ENCODE assay signal across 13 cellular contexts in the genomic region with DNA sequence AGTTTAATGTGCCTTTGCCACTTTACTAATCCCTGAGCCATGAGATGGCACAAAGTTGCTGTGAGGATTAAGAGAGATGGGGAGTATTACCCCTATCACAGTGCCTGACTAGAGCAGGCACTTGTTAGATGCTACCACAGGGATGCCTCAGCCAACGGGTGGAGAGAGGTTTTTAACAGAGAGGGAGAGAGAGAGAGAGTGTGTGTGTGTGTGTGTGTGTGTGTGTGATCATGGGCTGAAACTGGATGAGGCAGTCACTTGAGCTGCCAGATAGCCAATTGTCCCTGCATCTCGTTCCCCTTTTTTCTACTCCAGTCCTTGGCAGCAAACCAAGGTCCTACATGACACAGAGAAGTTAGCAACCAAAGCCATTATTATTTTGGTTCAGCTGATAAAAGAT. TPM values are rescaled to one million over a fixed set of nuclear protein-coding genes. Genes with fewer than 3 reads are reported as not detected.
A peak's percentile ranks its signal among the peaks of the same experiment; 100 is the strongest.
DNase-seq lines count a peak whose midpoint lies in the region; FAIRE-seq and TF ChIP-seq lines count a peak whose summit lies in the region.
"Had no signal": no experiment of that assay in that cellular context is flagged by ENCODE, and none has a peak within 500 bp of the region (broad histone marks: within the 10 kb centered on the region; RNA-seq: fewer than 3 reads in every experiment).

No MANE protein-coding gene starts in this region.

- no peak overlapping the region for H3K23ac ChIP-seq in H1 (ENCODE audit: insufficient read length)

- 0 out of 2 replicates have a peak overlapping the region, but pooled peaks have one; percentile 29 for H2BK15ac ChIP-seq in H1 (ENCODE audit: low read length)

- H3K14ac ChIP-seq in H1 (ENCODE audit: insufficient read length), result no peak overlapping the region

- no peak overlapping the region for H3K27ac Mint-ChIP-seq in neural progenitor cell
- H3K27ac Mint-ChIP-seq: activated T-helper 1 cell treated with anti-CD3 and anti-CD28 coated beads, Interleukin-12 subunit alpha, Interleukin-12 subunit beta, Interleukin-2, Interleukin-4 antibody, amounts not matched to agents 30 ng/mL and 10 ng/mL and 1 ng/mL, durations not matched to agents 14 hours and 24 hours and 36 hours had no signal

- POLR2A ChIA-PET in H1 (lab: Charles Lee; ENCODE audit: partially characterized antibody), result no interaction called here

- H3K79me2 ChIP-seq in H1 (ENCODE audit: control insufficient read depth in 1 of 2, insufficient read depth in 2 of 2, low read length in 2 of 2) (no peaks in the 10 kb centered on the region), neural progenitor cell (ENCODE audit: low read depth) (no peaks in the 10 kb centered on the region)

- H3K27ac ChIP-seq in H1 (ENCODE audit: low read depth, low read length), result no peak overlapping the region
- no peak overlapping the region for H3K27ac ChIP-seq in neural progenitor cell

- H3K9me3 ChIP-seq in H1 (ENCODE audit: insufficient read depth in 2 of 2, low read depth in 1 of 2, low read length in 1 of 2) (no peaks in the 10 kb centered on the region; a peak in 1 of 4 replicates), neural progenitor cell (ENCODE audit: low read depth) (no peaks in the 10 kb centered on the region)

- H3K4me1 Mint-ChIP-seq in neural progenitor cell, result peaks cover 13% of the 10 kb centered on the region

- H2BK5ac ChIP-seq in H1 (ENCODE audit: low read depth, low read length), result no peak overlapping the region

- H2BK120ac ChIP-seq in H1 (replicated peaks; ENCODE audit: low read depth, low read length), result no peak overlapping the region

- CTCF ChIA-PET in H1 (lab: Charles Lee; ENCODE audit: partially characterized antibody), result interaction anchor here (0.6 to 0.8 kb wide), 3 partner anchors 17 to 414 kb away, joined by 3 read pairs; no protein-coding TSS in a partner anchor

- H3K9me3 Mint-ChIP-seq in neural progenitor cell, result peaks cover 5% of the 10 kb centered on the region
- H3K9me3 Mint-ChIP-seq: activated T-helper 1 cell treated with anti-CD3 and anti-CD28 coated beads, Interleukin-12 subunit alpha, Interleukin-12 subunit beta, Interleukin-2, Interleukin-4 antibody, amounts not matched to agents 30 ng/mL and 10 ng/mL and 1 ng/mL, durations not matched to agents 14 hours and 24 hours and 36 hours had no signal

- 53% methylated on average over 2 of the region's 2 CpGs; no CpG with 5 or more reads in 1 of the 2 experiments for WGBS in H1 (ENCODE audit: extremely low coverage in 1 of 2, insufficient coverage in 1 of 2, insufficient read length in 1 of 2, insufficient replicate concordance in 2 of 2, low coverage in 1 of 2, low lambda C conversion rate in 2 of 2, missing lambda C conversion rate in 1 of 2), 2 experiments

- no peak overlapping the region for H2AK5ac ChIP-seq in H1 (ENCODE audit: low read depth, low read length)

- no peak overlapping the region for H2AFZ ChIP-seq in H1 (ENCODE audit: low read length)
- H2AFZ ChIP-seq in neural progenitor cell (replicated peaks), result no peak overlapping the region

- H3K4me1 ChIP-seq in H1 (replicated peaks in 1 of 4; ENCODE audit: control insufficient read depth in 3 of 4, insufficient read depth in 4 of 4, low read length in 3 of 4), result peaks cover 0 to 9% (median 4%) of the 10 kb centered on the region in 4 experiments; a peak in 5 of 7 replicates
- H3K4me1 ChIP-seq in neural progenitor cell, result peaks cover 7% of the 10 kb centered on the region

- peak overlapping the region; percentile 52 for H3K4me3 Mint-ChIP-seq in neural progenitor cell
- H3K4me3 Mint-ChIP-seq: activated T-helper 1 cell treated with anti-CD3 and anti-CD28 coated beads, Interleukin-12 subunit alpha, Interleukin-12 subunit beta, Interleukin-2, Interleukin-4 antibody, amounts not matched to agents 30 ng/mL and 10 ng/mL and 1 ng/mL, durations not matched to agents 14 hours and 24 hours and 36 hours had no signal

- H2BK12ac ChIP-seq in H1 (ENCODE audit: low read depth, low read length), result no peak overlapping the region

- peaks cover 49% of the 10 kb centered on the region for H3K27me3 Mint-ChIP-seq in neural progenitor cell (ENCODE audit: insufficient read depth, low read depth)

- peaks cover 4% of the 10 kb centered on the region for H3F3A ChIP-seq in neural progenitor cell (ENCODE audit: low read depth)

- peaks cover 34 to 53% (median 49%) of the 10 kb centered on the region in 4 experiments for H3K27me3 ChIP-seq in H1 (replicated peaks in 1 of 4; ENCODE audit: control insufficient read depth in 3 of 4, extremely low read depth in 1 of 4, insufficient read depth in 3 of 4, low read length in 3 of 4)
- peaks cover 73% of the 10 kb centered on the region for H3K27me3 ChIP-seq in neural progenitor cell

- H3K4me2 ChIP-seq in H1 (ENCODE audit: insufficient read depth in 1 of 2, low read depth in 2 of 2, low read length in 2 of 2) (no peak overlapping the region), neural progenitor cell (no peak overlapping the region)

- H4K5ac ChIP-seq in H1 (ENCODE audit: insufficient read length, low read depth, low read length), result no peak overlapping the region

- H3K56ac ChIP-seq in H1 (replicated peaks; ENCODE audit: insufficient read length, low read depth, low read length), result no peak overlapping the region

- FAIRE-seq in H1 (lab: Jason Lieb, UNC), result no peak
- FAIRE-seq: bronchial epithelial cell, D721Med, TTC549 had no signal

- no peak overlapping the region for H4K91ac ChIP-seq in H1 (replicated peaks; ENCODE audit: insufficient read length, low read length)

- H2BK20ac ChIP-seq in H1 (ENCODE audit: low read length), result no peak overlapping the region

- no peak overlapping the region for H3K4ac ChIP-seq in H1 (replicated peaks; ENCODE audit: insufficient read length, low read depth, low read length)

- H3K36me3 ChIP-seq in H1 (ENCODE audit: control insufficient read depth in 2 of 4, insufficient read depth in 4 of 4, low read length in 3 of 4), result peaks cover 0 to 8% (median 0%) of the 10 kb centered on the region in 4 experiments; a peak in 1 of 8 replicates
- H3K36me3 ChIP-seq in neural progenitor cell, result no peaks in the 10 kb centered on the region

- no peak overlapping the region for H3K18ac ChIP-seq in H1 (ENCODE audit: extremely low read depth, low read length)

- TF ChIP-seq CTCF in H1 (IDR thresholded peaks at IDR 0.05; ENCODE audit: control extremely low read depth in 1 of 3, insufficient read depth in 1 of 3, low read depth in 1 of 3, low read length in 3 of 3) (no peak), neural progenitor cell (IDR thresholded peaks at IDR 0.05) (no peak), GM13976 (IDR thresholded peaks at IDR 0.05; ENCODE audit: borderline replicate concordance, control extremely low read depth, extremely low read depth, insufficient read depth, missing control alignments) (no peak)

- in situ Hi-C loops in KBM-7 (cut with MboI; ENCODE audit: low pct_unique_long_range_greater_than_20kb, low sequenced_read_pairs) (no loop called here), GM13976 (cut with MboI; ENCODE audit: low sequenced_read_pairs, unreplicated experiment) (no loop called here)

- TF ChIP-seq RAD21 in H1 (IDR thresholded peaks at IDR 0.05 in 1 of 2, conservative IDR thresholded peaks at IDR 0.05 in 1 of 2; ENCODE audit: low read depth in 2 of 2, low read length in 2 of 2), result no peak

- no peaks in the 10 kb centered on the region for H3K36me3 Mint-ChIP-seq in neural progenitor cell

- peaks cover 14% of the 10 kb centered on the region for H3K23me2 ChIP-seq in H1 (ENCODE audit: low read depth, low read length)

- H3K4me3 ChIP-seq in H1 (ENCODE audit: extremely low read depth in 1 of 4, insufficient read depth in 2 of 4, low read depth in 3 of 4, low read length in 4 of 4), result no peak overlapping the region
- H3K4me3 ChIP-seq in neural progenitor cell, result no peak overlapping the region

- DNase-seq in KBM-7, result peak; percentile 57
- DNase-seq in NCI-H2196 (lab: John Stamatoyannopoulos, UW; ENCODE audit: unreplicated experiment), result peak; percentile 37
- no peak for DNase-seq in H1 (ENCODE audit: low read depth in 1 of 2, low spot score in 2 of 2)
- DNase-seq in neural progenitor cell (ENCODE audit: low spot score), result peak; percentile 8
- no peak for DNase-seq in activated CD4-positive, CD25-positive, alpha-beta regulatory T cell treated with anti-CD3 and anti-CD28 coated beads, Interleukin-2, amount 50 U/mL, for 72 hours
- DNase-seq in epidermal melanocyte (ENCODE audit: insufficient read length, low spot score), result no peak
- no peak for DNase-seq in GM13976 (ENCODE audit: low spot score)
- DNase-seq: NCI-H1694 treated with DMSO at 0.1 percent for 48 hours; stimulated activated CD4-positive, alpha-beta T cell treated with anti-CD3 and anti-CD28 coated beads, Interleukin-15, amount 100 ng/mL, for 24 hours had no signal

- TF ChIP-seq POLR2A in H1 (IDR thresholded peaks at IDR 0.05; ENCODE audit: control extremely low read depth in 1 of 2, low read depth in 2 of 2, low read length in 2 of 2), result no peak

- H3K9ac ChIP-seq in H1 (replicated peaks in 1 of 4; ENCODE audit: extremely low read depth in 1 of 4, low read depth in 3 of 4, low read length in 3 of 4) (no peak overlapping the region), neural progenitor cell (no peak overlapping the region)

- no peak overlapping the region for H4K8ac ChIP-seq in H1 (ENCODE audit: extremely low read depth, insufficient read depth, low read length)

- no peaks in the 10 kb centered on the region for H3K79me1 ChIP-seq in H1 (ENCODE audit: low read depth, low read length)

- H4K20me1 ChIP-seq in H1 (replicated peaks in 1 of 2; ENCODE audit: control insufficient read depth in 1 of 2, insufficient read depth in 2 of 2, low read length in 2 of 2) (peaks cover 0 to 10% of the 10 kb centered on the region in 2 experiments), neural progenitor cell (ENCODE audit: low read depth) (peaks cover 3% of the 10 kb centered on the region)

- no peak for TF ChIP-seq EP300 in H1 (IDR thresholded peaks at IDR 0.05; ENCODE audit: borderline replicate concordance in 1 of 2, low read depth in 2 of 2, low read length in 2 of 2)

TF ChIP-seq in H1, 55 proteins besides CTCF, POLR2A, EP300 and RAD21 (continues in another document):
- TF ChIP-seq NANOG (IDR thresholded peaks at IDR 0.05; ENCODE audit: insufficient read depth, low read depth, low read length, poor library complexity, severe bottlenecking), result no peak
- no peak for TF ChIP-seq SIRT6 (IDR thresholded peaks at IDR 0.05; ENCODE audit: low read length)
- TF ChIP-seq JUN (IDR thresholded peaks at IDR 0.05; ENCODE audit: low read depth, low read length), result no peak
- no peak for TF ChIP-seq ZNF274 (IDR thresholded peaks at IDR 0.05; ENCODE audit: borderline replicate concordance, extremely low read depth, low read length)

RNA-seq across cellular contexts. Expression of gene CD8A, which starts 3.0 kb away (rescaled TPM):
- total RNA-seq in H1 (2021; fragmentation: NEBNext Ultra II Directional; extraction: Animal tissue kit (Norgen Biotek cat#: 25700)), result 0.39 and 0.48 TPM in 2 replicates
- polyA plus RNA-seq in H1 (2011; rRNA removed), result 0.14 and 0.20 TPM in 2 replicates
- 0.17 TPM for polyA plus RNA-seq in H1 (2011; cell fraction: cytosol; rRNA removed)
- polyA plus RNA-seq in H1 (2011; cell fraction: nucleus; rRNA removed), result 0.31 TPM
- 0.15 to 0.27 TPM (median 0.16 TPM) in 4 replicates for polyA plus RNA-seq in H1 (2012, experiment 1 of 2)
- polyA plus RNA-seq in H1 (2012, experiment 2 of 2), result 0.09 TPM
- 0.55 TPM for polyA plus RNA-seq in H1 (2013, experiment 1 of 2)
- polyA plus RNA-seq in H1 (2013, experiment 2 of 2), result 0.64 TPM
- polyA minus RNA-seq in H1 (2011; rRNA and poly(A)+ RNA removed), result not detected in 2 replicates
- polyA minus RNA-seq in H1 (2011; cell fraction: cytosol; rRNA and poly(A)+ RNA removed), result not detected
- polyA minus RNA-seq in H1 (2011; cell fraction: nucleus; rRNA and poly(A)+ RNA removed), result not detected
- total RNA-seq in neural progenitor cell (ENCODE audit: low replicate concordance), result 0.03 and 0.34 TPM in 2 replicates

Comparison
In these comparisons a context has a peak if more than half of its experiments do, and no peak if none do; other contexts are left out.
1. DNase-seq: peak in KBM-7 (single experiment), NCI-H2196 (single experiment) and neural progenitor cell (single experiment); none in H1 (0 of 2), activated CD4-positive, CD25-positive, alpha-beta regulatory T cell treated with anti-CD3 and anti-CD28 coated beads, Interleukin-2, amount 50 U/mL, for 72 hours (single experiment), epidermal melanocyte (single experiment) and GM13976 (single experiment).